14 cellular contexts compared by ENCODE assay signal in the genomic region with DNA sequence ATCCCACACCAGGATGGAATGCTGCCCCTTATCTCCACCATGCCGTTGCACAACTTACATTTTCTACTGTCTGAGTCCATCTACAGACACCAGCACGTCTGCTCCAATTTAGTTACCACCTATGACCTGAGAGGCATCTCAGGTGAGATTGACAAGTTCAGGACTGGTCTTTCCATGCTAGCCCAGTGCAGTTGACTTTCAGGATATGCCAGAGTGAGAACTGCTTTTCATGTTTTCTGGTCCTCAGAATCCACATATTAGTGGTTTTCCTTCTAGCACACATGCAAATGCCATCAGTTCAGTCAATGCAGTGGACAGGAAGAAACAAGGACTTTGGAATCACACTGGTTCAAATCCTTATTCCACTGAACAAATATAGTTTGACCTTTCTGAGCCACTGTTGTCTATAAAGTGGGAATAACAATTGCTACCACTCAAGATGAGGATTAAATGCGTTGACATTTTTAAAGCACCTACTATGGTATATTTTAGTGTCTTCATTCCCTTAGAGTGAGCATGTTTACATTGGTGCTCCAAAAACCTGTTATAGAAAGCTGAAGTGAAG. TPM values are rescaled to one million over a fixed set of nuclear protein-coding genes. Genes with fewer than 3 reads are reported as not detected.
A peak's percentile ranks its signal among the peaks of the same experiment; 100 is the strongest.
DNase-seq lines count a peak whose midpoint lies in the region; ATAC-seq, FAIRE-seq and TF ChIP-seq lines count a peak whose summit lies in the region.
"Had no signal": no experiment of that assay in that cellular context is flagged by ENCODE, and none has a peak within 500 bp of the region (broad histone marks: within the 10 kb centered on the region; RNA-seq: fewer than 3 reads in every experiment).

No MANE protein-coding gene starts in this region.

- CTCF ChIA-PET in K562 (lab: Yijun Ruan, JAX; ENCODE audit: low intra/inter-chr PET ratio), result no interaction called here

- no peak for TF ChIP-seq CTCF in K562 (IDR thresholded peaks at IDR 0.05 in 2 of 3, conservative IDR thresholded peaks at IDR 0.05 in 1 of 3; ENCODE audit: insufficient read depth in 2 of 3, low read depth in 1 of 3, low read length in 3 of 3)

- no peak overlapping the region for H2BK12ac ChIP-seq in trophoblast cell (ENCODE audit: low read length)

- no peak overlapping the region for H3K23ac ChIP-seq in trophoblast cell (ENCODE audit: low read length)

- BruUV-seq in K562 (replicated peaks; lab: Mats Ljungman, UMichigan), result no TSS peak

- ATAC-seq in K562 (no peak), left lobe of liver (peak; percentile 53), GM21360 (IDR thresholded peaks at IDR 0.05; ENCODE audit: unreplicated experiment) (no peak), GM19397 (IDR thresholded peaks at IDR 0.05; ENCODE audit: unreplicated experiment) (no peak)
- ATAC-seq: GM23338 had no signal

- H4K8ac ChIP-seq in trophoblast cell (ENCODE audit: low read depth, low read length), result no peak overlapping the region

- H3K9me1 ChIP-seq in K562 (ENCODE audit: control insufficient read depth, insufficient read depth, low read length), result no peaks in the 10 kb centered on the region

- POLR2A ChIA-PET in K562 (lab: Yijun Ruan, JAX), result no interaction called here

- no peak for TF ChIP-seq EP300 in K562 (IDR thresholded peaks at IDR 0.05; ENCODE audit: low read length)

- no peak overlapping the region for H3K4me3 ChIP-seq in K562
- no peak overlapping the region for H3K4me3 ChIP-seq in trophoblast cell (ENCODE audit: low read depth, low read length)
- H3K4me3 ChIP-seq: BLaER1, GM23338 had no signal

- no peak overlapping the region for H2AK5ac ChIP-seq in trophoblast cell (ENCODE audit: low read length)

- no peaks in the 10 kb centered on the region for H3K79me1 ChIP-seq in trophoblast cell (ENCODE audit: low read length)

- H3K4me1 ChIP-seq in K562 (replicated peaks in 1 of 2; ENCODE audit: control insufficient read depth in 2 of 2, insufficient read depth in 2 of 2, low read length in 2 of 2) (no peaks in the 10 kb centered on the region), trophoblast cell (ENCODE audit: control insufficient read depth in 1 of 2, insufficient read depth in 2 of 2, low read length in 2 of 2) (peaks cover 0 to 3% of the 10 kb centered on the region in 2 experiments)
- H3K4me1 ChIP-seq: BLaER1 had no signal

- H3K27me3 ChIP-seq in K562 (ENCODE audit: control insufficient read depth in 2 of 2, insufficient read depth in 2 of 2, low read length in 2 of 2) (peaks cover 4 to 6% of the 10 kb centered on the region in 2 experiments; a peak in 4 of 5 replicates), trophoblast cell (ENCODE audit: insufficient read depth, low read length) (peaks cover 2% of the 10 kb centered on the region)
- H3K27me3 ChIP-seq: BLaER1 had no signal

- H2BK5ac ChIP-seq in trophoblast cell (ENCODE audit: low read depth, low read length, poor library complexity), result no peak overlapping the region

- no peak overlapping the region for H3K4ac ChIP-seq in trophoblast cell (ENCODE audit: low read depth, low read length)

- H2BK120ac ChIP-seq in trophoblast cell (ENCODE audit: insufficient read depth, low read length, poor library complexity), result no peak overlapping the region

- no peaks in the 10 kb centered on the region for H4K20me1 ChIP-seq in K562 (replicated peaks; ENCODE audit: control insufficient read depth, insufficient read depth, low read length)
- H4K20me1 ChIP-seq: BLaER1 had no signal

- H3K36me3 ChIP-seq in K562 (ENCODE audit: control insufficient read depth, insufficient read depth, low read length) (no peaks in the 10 kb centered on the region), trophoblast cell (ENCODE audit: control insufficient read depth in 1 of 2, insufficient read depth in 2 of 2, low read length in 2 of 2) (peaks cover 17 to 28% of the 10 kb centered on the region in 2 experiments)
- H3K36me3 ChIP-seq: BLaER1 had no signal

- FAIRE-seq in K562 (lab: Jason Lieb, UNC), result no peak
- FAIRE-seq: GM19239 had no signal

- no peak overlapping the region for H4K91ac ChIP-seq in trophoblast cell (ENCODE audit: low read depth, low read length)

- no peak overlapping the region for H2AFZ ChIP-seq in K562 (ENCODE audit: low read depth, low read length)
- no peak overlapping the region for H2AFZ ChIP-seq in trophoblast cell (ENCODE audit: insufficient read depth, low read length, poor library complexity)
- H2AFZ ChIP-seq: GM23338 had no signal

- H3K27ac ChIP-seq in K562 (ENCODE audit: extremely low read depth, low read depth, low read length) (no peak overlapping the region), trophoblast cell (ENCODE audit: low read depth, low read length) (no peak overlapping the region)
- H3K27ac ChIP-seq: BLaER1 had no signal

- intact Hi-C loops in K562 (cut with micrococcal nuclease), result loop anchor here (10.0 kb wide), 3 partner anchors 99 to 349 kb away; no protein-coding TSS in a partner anchor

- H4K12ac ChIP-seq in trophoblast cell (ENCODE audit: low read depth, low read length), result no peak overlapping the region

- H3K4me2 ChIP-seq in K562 (ENCODE audit: insufficient read depth, low read length) (no peak overlapping the region), trophoblast cell (ENCODE audit: low read length) (no peak overlapping the region)
- H3K4me2 ChIP-seq: BLaER1, GM23338 had no signal

- H3K9me3 ChIP-seq in K562 (replicated peaks; ENCODE audit: control insufficient read depth, insufficient read depth, low read depth, low read length) (no peaks in the 10 kb centered on the region), trophoblast cell (ENCODE audit: insufficient read depth, low read depth, low read length) (no peaks in the 10 kb centered on the region)
- H3K9me3 ChIP-seq: BLaER1 had no signal

- WGBS in K562 (ENCODE audit: insufficient coverage, low coverage, missing lambda C conversion rate), result 5% methylated on average over 3 of the region's 3 CpGs
- no CpG with 5 or more reads among the region's 3 CpGs for WGBS in trophoblast cell (ENCODE audit: extremely low coverage, insufficient coverage, insufficient read length)

- H3K9ac ChIP-seq in K562 (ENCODE audit: insufficient read depth in 1 of 2, low read depth in 2 of 2, low read length in 2 of 2) (no peak overlapping the region), trophoblast cell (ENCODE audit: low read length) (no peak overlapping the region)
- H3K9ac ChIP-seq: BLaER1 had no signal

- H3K18ac ChIP-seq in trophoblast cell (ENCODE audit: low read length), result no peak overlapping the region

- in situ Hi-C loops in K562 (cut with MboI), result no loop called here

- no peak for TF ChIP-seq POLR2A in K562 (conservative IDR thresholded peaks at IDR 0.05)

- no peak overlapping the region for H3K14ac ChIP-seq in trophoblast cell (ENCODE audit: low read length)

- DNase-seq in HuH-7 (ENCODE audit: low spot score), result peak; percentile 9
- DNase-seq in K562 (ENCODE audit: extremely low read depth in 1 of 4, low spot score in 3 of 4), result no peak
- DNase-seq in left lobe of liver (ENCODE audit: low spot score), result no peak
- peak; percentile 84 to 90 for DNase-seq in trophoblast cell
- DNase-seq in nucleus accumbens (lab: John Stamatoyannopoulos, UW), result no peak
- DNase-seq: CD4-positive, CD25-positive, alpha-beta regulatory T cell; DMS53; GF-D8; H7 had no signal

- no peaks in the 10 kb centered on the region for H3K79me2 ChIP-seq in K562 (ENCODE audit: control insufficient read depth, insufficient read depth, low read length)
- no peaks in the 10 kb centered on the region for H3K79me2 ChIP-seq in trophoblast cell (ENCODE audit: control insufficient read depth, insufficient read depth, low read length, poor library complexity)

- TF ChIP-seq RAD21 in K562 (CRISPR knock-in tag; conservative IDR thresholded peaks at IDR 0.05 in 1 of 2, IDR thresholded peaks at IDR 0.05 in 1 of 2), result no peak

TF ChIP-seq in K562, 482 proteins besides CTCF, POLR2A, EP300 and RAD21:
- TF ChIP-seq CEBPB (tag; IDR thresholded peaks at IDR 0.05) (peak; percentile 13; the same call in 1 of the 2 replicates), ZNF165 (CRISPR knock-in tag; IDR thresholded peaks at IDR 0.05; ENCODE audit: borderline replicate concordance) (no peak)
TF ChIP-seq in K562: peak in this region for 1.

RNA-seq across cellular contexts. Expression of a gene that starts 38.1 kb away (rescaled TPM):
- 3.0 and 4.6 TPM in 2 replicates for total RNA-seq in K562 (2011; cell fraction: chromatin; rRNA removed; ENCODE audit: low replicate concordance)
- total RNA-seq in K562 (2011; cell fraction: nucleolus; rRNA removed), result 2.2 and 3.7 TPM in 2 replicates
- total RNA-seq in K562 (2011; cell fraction: nucleoplasm; rRNA removed), result 1.5 and 3.9 TPM in 2 replicates
- 6.3 and 7.1 TPM in 2 replicates for total RNA-seq in K562 (2014; rRNA removed)
- total RNA-seq in K562 (2014; rRNA removed; fragmentation: Illumina TruSeq; extraction: Trizol), result 6.7 and 10.0 TPM in 2 replicates
- 9.0 and 9.8 TPM in 2 replicates for total RNA-seq in K562 (2015; rRNA removed; fragmentation: Illumina TruSeq; extraction: Trizol)
- 5.1 and 6.4 TPM in 2 replicates for total RNA-seq in K562 (2021)
- polyA plus RNA-seq in K562 (2011; rRNA removed), result 12.2 and 13.1 TPM in 2 replicates
- 4.5 and 9.9 TPM in 2 replicates for polyA plus RNA-seq in K562 (2011; cell fraction: cytosol; rRNA removed)
- 10.2 and 18.4 TPM in 2 replicates for polyA plus RNA-seq in K562 (2011; cell fraction: nucleus; rRNA removed)
- polyA plus RNA-seq in K562 (2012), result 5.7 and 65.1 TPM in 2 replicates
- polyA plus RNA-seq in K562 (2014; fragmentation: Illumina TruSeq; extraction: Trizol), result 8.0 and 10.1 TPM in 2 replicates
- 10 to 100 TPM; 14.7 to 15.5 TPM for polyA plus RNA-seq in K562 (2014; fragmentation: Nextera tagmentation; extraction: Ambion mirVana)
- 6.0 and 10.4 TPM in 2 replicates for polyA plus RNA-seq in K562 (2014; rRNA removed)
- 9.1 and 12.6 TPM in 2 replicates for polyA minus RNA-seq in K562 (2011; rRNA and poly(A)+ RNA removed)
- 3.7 and 12.7 TPM in 2 replicates for polyA minus RNA-seq in K562 (2011; cell fraction: cytosol; rRNA and poly(A)+ RNA removed)
- 4.8 and 10.7 TPM in 2 replicates for polyA minus RNA-seq in K562 (2011; cell fraction: nucleus; rRNA and poly(A)+ RNA removed)
- 1.2 TPM for total RNA-seq in left lobe of liver
- polyA plus RNA-seq in trophoblast cell (2013), result 245 and 254 TPM in 2 replicates
- total RNA-seq: CD4-positive, CD25-positive, alpha-beta regulatory T cell had no signal
- polyA plus RNA-seq: CD4-positive, CD25-positive, alpha-beta regulatory T cell had no signal

Comparison
In these comparisons a context has a peak if more than half of its experiments do, and no peak if none do; other contexts are left out.
1. DNase-seq: peak in HuH-7 (single experiment) and trophoblast cell (2 of 2); none in K562 (0 of 4), left lobe of liver (single experiment) and nucleus accumbens (0 of 56).